22 cellular contexts compared by ENCODE assay signal in genomic region chr13:49472186-49472585, GRCh38.
"Had no signal": no experiment of that assay in that cellular context is flagged by ENCODE, and none has a peak within 500 bp of the region (broad histone marks: within the 10 kb centered on the region; RNA-seq: fewer than 3 reads in every experiment).

No MANE protein-coding gene starts in this region.

- H3K9me3 ChIP-seq: colonic mucosa, neutrophil, stomach, transverse colon had no signal

- H3K4me1 ChIP-seq: colonic mucosa, stomach, transverse colon had no signal

- H3K4me3 Mint-ChIP-seq: activated naive CD4-positive, alpha-beta T cell treated with anti-CD3 and anti-CD28 coated beads for 36 hours; activated naive CD8-positive, alpha-beta T cell treated with anti-CD3 and anti-CD28 coated beads, Interleukin-2, amount 50 U/mL, for 24 hours; memory B cell; nephron; stimulated activated memory B cell treated with anti-CD40 and anti-IgM and Interleukin-4, amounts not matched to agents 10 μg/mL and 1 μg/mL and 100 μg/mL, for 72 hours; WTC11 had no signal

- H3K27me3 Mint-ChIP-seq: activated naive CD8-positive, alpha-beta T cell treated with anti-CD3 and anti-CD28 coated beads, Interleukin-2, amount 50 U/mL, for 24 hours; memory B cell; stimulated activated memory B cell treated with anti-CD40 and anti-IgM and Interleukin-4, amounts not matched to agents 10 μg/mL and 1 μg/mL and 100 μg/mL, for 72 hours had no signal

- H3K27me3 ChIP-seq: brain microvascular endothelial cell, colonic mucosa, neutrophil, stomach, transverse colon had no signal

- FAIRE-seq: urothelium cell line had no signal

- H3K4me1 Mint-ChIP-seq: activated naive CD8-positive, alpha-beta T cell treated with anti-CD3 and anti-CD28 coated beads, Interleukin-2, amount 50 U/mL, for 24 hours; memory B cell; nephron; stimulated activated memory B cell treated with anti-CD40 and anti-IgM and Interleukin-4, amounts not matched to agents 10 μg/mL and 1 μg/mL and 100 μg/mL, for 72 hours; WTC11 had no signal

- H3K36me3 ChIP-seq: brain microvascular endothelial cell, colonic mucosa had no signal

- H3K9me3 Mint-ChIP-seq: activated naive CD4-positive, alpha-beta T cell treated with anti-CD3 and anti-CD28 coated beads for 36 hours; activated naive CD8-positive, alpha-beta T cell treated with anti-CD3 and anti-CD28 coated beads, Interleukin-2, amount 50 U/mL, for 24 hours; memory B cell; nephron; stimulated activated memory B cell treated with anti-CD40 and anti-IgM and Interleukin-4, amounts not matched to agents 10 μg/mL and 1 μg/mL and 100 μg/mL, for 72 hours; WTC11 had no signal

- H3K4me2 ChIP-seq: smooth muscle cell had no signal

- DNase-seq: activated CD4-positive, alpha-beta T cell treated with anti-CD3 and anti-CD28 coated beads, Interleukin-2, amount 50 U/mL, for 48 hours; activated CD8-positive, alpha-beta memory T cell treated with anti-CD3 and anti-CD28 coated beads, Interleukin-2, amount 50 U/mL, for 48 hours; activated effector memory CD4-positive, alpha-beta T cell treated with Interleukin-2 at 50 U/mL for 16 hours; activated naive CD4-positive, alpha-beta T cell treated with anti-CD3 and anti-CD28 coated beads for 36 hours; activated naive CD8-positive, alpha-beta T cell treated with anti-CD3 and anti-CD28 coated beads, Interleukin-2, amount 50 U/mL, for 24 hours; activated T-cell treated with anti-CD3 and anti-CD28 coated beads, Interleukin-2, amount 50 U/mL, for 48 hours; brain microvascular endothelial cell; colonic mucosa; foreskin melanocyte; hypothalamus; stimulated activated CD4-positive, alpha-beta T cell treated with anti-CD3 and anti-CD28 coated beads, Interleukin-15, amount 100 ng/mL, for 24 hours; stomach; T-helper 9 cell; transverse colon had no signal

- H3K27ac ChIP-seq: brain microvascular endothelial cell, colonic mucosa, neutrophil, stomach, transverse colon had no signal

- ATAC-seq: activated naive CD8-positive, alpha-beta T cell treated with anti-CD3 and anti-CD28 coated beads, Interleukin-2, amount 50 U/mL, for 24 hours; sciatic nerve; stimulated activated memory B cell treated with anti-CD40 and anti-IgM and Interleukin-4, amounts not matched to agents 10 μg/mL and 1 μg/mL and 100 μg/mL, for 72 hours; WTC11 had no signal

- H3K4me3 ChIP-seq: colonic mucosa, smooth muscle cell, stomach, transverse colon had no signal

- H3K27ac Mint-ChIP-seq: activated naive CD4-positive, alpha-beta T cell treated with anti-CD3 and anti-CD28 coated beads for 36 hours; activated naive CD8-positive, alpha-beta T cell treated with anti-CD3 and anti-CD28 coated beads, Interleukin-2, amount 50 U/mL, for 24 hours; memory B cell; nephron; stimulated activated memory B cell treated with anti-CD40 and anti-IgM and Interleukin-4, amounts not matched to agents 10 μg/mL and 1 μg/mL and 100 μg/mL, for 72 hours had no signal
